Comparison of ENCODE assay signal across 23 cellular contexts in the genomic region with DNA sequence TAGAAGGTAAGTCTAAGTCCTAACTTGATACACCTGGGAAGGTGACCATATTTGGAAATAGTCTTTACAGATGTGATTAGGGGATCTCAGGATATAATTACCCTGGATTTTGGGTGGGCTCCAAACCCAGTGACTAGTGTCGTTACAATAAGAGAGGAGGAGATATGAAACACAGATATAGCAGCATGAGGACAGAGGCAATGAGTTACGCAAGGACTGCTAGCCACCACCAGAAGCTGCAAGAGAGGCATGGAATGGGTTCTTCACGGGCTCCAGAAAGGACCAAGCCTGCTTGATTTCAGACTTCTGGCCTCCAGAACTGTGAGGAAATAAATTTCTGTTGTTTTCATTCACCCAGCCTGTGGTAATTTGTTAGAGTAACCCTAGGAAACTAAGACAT.
"Had no signal": no experiment of that assay in that cellular context is flagged by ENCODE, and none has a peak within 500 bp of the region (broad histone marks: within the 10 kb centered on the region; RNA-seq: fewer than 3 reads in every experiment).

No MANE protein-coding gene starts in this region.

- H3K4me1 ChIP-seq: esophagus squamous epithelium, gastroesophageal sphincter, sigmoid colon, testis, tibial nerve, upper lobe of right lung, vagina had no signal

- H3K4me3 Mint-ChIP-seq: effector memory CD8-positive, alpha-beta T cell; natural killer cell; neural crest cell; stimulated activated naive B cell treated with anti-CD40 and anti-IgM and Interleukin-4, amounts not matched to agents 10 μg/mL and 1 μg/mL and 100 μg/mL, for 72 hours; stimulated activated naive CD8-positive, alpha-beta T cell treated with anti-CD3 and anti-CD28 coated beads, Interleukin-15, amount 100 ng/mL, for 72 hours had no signal

- H3K27ac ChIP-seq: epithelial cell of prostate, esophagus squamous epithelium, gastroesophageal sphincter, sigmoid colon, skin epidermis, testis, tibial nerve, upper lobe of right lung, vagina had no signal

- H3K27ac Mint-ChIP-seq: stimulated activated naive B cell treated with anti-CD40 and anti-IgM and Interleukin-4, amounts not matched to agents 10 μg/mL and 1 μg/mL and 100 μg/mL, for 72 hours; stimulated activated naive CD8-positive, alpha-beta T cell treated with anti-CD3 and anti-CD28 coated beads, Interleukin-15, amount 100 ng/mL, for 72 hours had no signal

- ATAC-seq: effector memory CD8-positive, alpha-beta T cell; gastroesophageal sphincter; left lobe of liver; mucosa of descending colon; natural killer cell; stimulated activated naive B cell treated with anti-CD40 and anti-IgM and Interleukin-4, amounts not matched to agents 10 μg/mL and 1 μg/mL and 100 μg/mL, for 72 hours; stimulated activated naive CD8-positive, alpha-beta T cell treated with anti-CD3 and anti-CD28 coated beads, Interleukin-15, amount 100 ng/mL, for 72 hours; upper lobe of right lung had no signal

- H3K4me3 ChIP-seq: esophagus squamous epithelium, gastroesophageal sphincter, mucosa of descending colon, sigmoid colon, skin epidermis, testis, tibial nerve, upper lobe of right lung, vagina had no signal

- H3K9me3 ChIP-seq: esophagus squamous epithelium, gastroesophageal sphincter, mucosa of descending colon, sigmoid colon, testis, tibial nerve, upper lobe of right lung, vagina had no signal

- H3K27me3 ChIP-seq: esophagus squamous epithelium, gastroesophageal sphincter, sigmoid colon, testis, tibial nerve, upper lobe of right lung, vagina had no signal

- DNase-seq: effector memory CD8-positive, alpha-beta T cell; esophagus squamous epithelium; foreskin fibroblast; glutamatergic neuron; islet precursor cell; mammary epithelial cell; mucosa of descending colon; natural killer cell; posterior cingulate gyrus; sigmoid colon; stimulated activated CD4-positive, alpha-beta T cell treated with anti-CD3 and anti-CD28 coated beads, Interleukin-2, amount 100 ng/mL, for 24 hours; stimulated activated CD4-positive, alpha-beta T cell treated with anti-CD3 and anti-CD28 coated beads, Interleukin-4, amount 100 ng/mL, for 4 hours; stimulated activated naive B cell treated with anti-CD40 and anti-IgM and Interleukin-4, amounts not matched to agents 10 μg/mL and 1 μg/mL and 100 μg/mL, for 72 hours; stimulated activated naive CD8-positive, alpha-beta T cell treated with anti-CD3 and anti-CD28 coated beads, Interleukin-15, amount 100 ng/mL, for 72 hours; testis; upper lobe of right lung had no signal

- H3K27me3 Mint-ChIP-seq: effector memory CD8-positive, alpha-beta T cell; stimulated activated naive B cell treated with anti-CD40 and anti-IgM and Interleukin-4, amounts not matched to agents 10 μg/mL and 1 μg/mL and 100 μg/mL, for 72 hours; stimulated activated naive CD8-positive, alpha-beta T cell treated with anti-CD3 and anti-CD28 coated beads, Interleukin-15, amount 100 ng/mL, for 72 hours had no signal

- H3K4me1 Mint-ChIP-seq: neural crest cell had no signal

- H3K9me3 Mint-ChIP-seq: effector memory CD8-positive, alpha-beta T cell; natural killer cell; stimulated activated naive B cell treated with anti-CD40 and anti-IgM and Interleukin-4, amounts not matched to agents 10 μg/mL and 1 μg/mL and 100 μg/mL, for 72 hours; stimulated activated naive CD8-positive, alpha-beta T cell treated with anti-CD3 and anti-CD28 coated beads, Interleukin-15, amount 100 ng/mL, for 72 hours had no signal
